In the genomic region with DNA sequence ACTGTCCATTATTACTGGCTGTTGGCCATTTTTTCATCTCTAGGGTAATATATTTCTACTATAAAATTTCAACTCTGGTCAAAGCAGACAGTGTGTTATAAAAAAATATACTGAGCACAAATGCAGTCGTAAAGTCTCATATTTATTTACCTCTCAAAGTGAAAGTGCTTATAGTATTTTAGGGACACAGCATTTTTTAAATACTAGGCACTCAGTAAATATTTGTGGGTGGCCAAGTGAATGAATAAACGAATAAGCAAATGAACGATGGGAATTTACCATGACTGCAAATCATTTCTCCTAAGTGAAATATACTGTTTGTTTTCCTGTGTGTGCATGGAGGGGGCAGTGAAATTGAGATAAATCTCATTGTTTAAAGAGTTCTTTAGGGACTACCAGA, we compare ENCODE assay signal across 17 cellular contexts.
DNase-seq lines count a peak whose midpoint lies in the region; FAIRE-seq and TF ChIP-seq lines count a peak whose summit lies in the region.
"Had no signal": no experiment of that assay in that cellular context is flagged by ENCODE, and none has a peak within 500 bp of the region (broad histone marks: within the 10 kb centered on the region; RNA-seq: fewer than 3 reads in every experiment).

No MANE protein-coding gene starts in this region.

- H3K4me3 Mint-ChIP-seq in nephron, result peak overlapping the region in 2 of 3 experiments; percentile 7 to 46
- H3K4me3 Mint-ChIP-seq: B cell; CD4-positive, alpha-beta T cell; H9; IgD-negative memory B cell had no signal

- POLR2A ChIA-PET in HEK293T (lab: Yijun Ruan, JAX), result no interaction called here

- H3K36me3 ChIP-seq in adipocyte (ENCODE audit: control insufficient read depth, insufficient read depth, low read length, severe bottlenecking), result no peaks in the 10 kb centered on the region

- no peaks in the 10 kb centered on the region for H3K9me3 Mint-ChIP-seq in nephron
- H3K9me3 Mint-ChIP-seq: IgD-negative memory B cell had no signal

- DNase-seq in GM19239 (ENCODE audit: insufficient read length, low spot score), result no peak
- peak; percentile 58 for DNase-seq in H4 (ENCODE audit: low spot score)
- no peak for DNase-seq in adipocyte (ENCODE audit: low read depth)
- no peak for DNase-seq in OCI-M1 (lab: John Stamatoyannopoulos, UW)
- DNase-seq in NCI-H748 (lab: John Stamatoyannopoulos, UW; ENCODE audit: unreplicated experiment), result no peak
- no peak for DNase-seq in HEK293T (ENCODE audit: extremely low spot score)
- no peak for DNase-seq in GM12892 (ENCODE audit: insufficient read length)
- DNase-seq: C1 segment of cervical spinal cord; Calu3; CD4-positive, alpha-beta T cell; DND-41; GDM1; H9 had no signal

- H3K4me1 Mint-ChIP-seq in nephron, result peaks cover 42% of the 10 kb centered on the region

- H3K27me3 Mint-ChIP-seq in nephron (ENCODE audit: low read depth), result no peaks in the 10 kb centered on the region
- H3K27me3 Mint-ChIP-seq: B cell; CD4-positive, alpha-beta T cell; IgD-negative memory B cell had no signal

- H3K4me3 ChIP-seq in adipocyte (ENCODE audit: low read length), result peak overlapping the region; percentile 26

- FAIRE-seq in GM19239 (lab: Jason Lieb, UNC), result peak; percentile 49
- FAIRE-seq in GM12892 (lab: Jason Lieb, UNC), result no peak
- FAIRE-seq: A204.1 had no signal

- peaks cover 12% of the 10 kb centered on the region for H3K4me1 ChIP-seq in adipocyte (ENCODE audit: control insufficient read depth, insufficient read depth, low read length)

- no peaks in the 10 kb centered on the region for H3K27me3 ChIP-seq in adipocyte (replicated peaks; ENCODE audit: control insufficient read depth, insufficient read depth, low read length)

- no peaks in the 10 kb centered on the region for H3K9me3 ChIP-seq in adipocyte (ENCODE audit: control insufficient read depth, low read length)

- TF ChIP-seq CTCF in nephron (IDR thresholded peaks at IDR 0.05; ENCODE audit: unreplicated experiment in 3 of 3), result no peak

- no peak overlapping the region for H3K9ac ChIP-seq in adipocyte (ENCODE audit: low read length)

- no peak for TF ChIP-seq POLR2A in GM12892 (IDR thresholded peaks at IDR 0.05; ENCODE audit: low read depth, low read length)

- peak overlapping the region; percentile 77 to 90 (median 86) for H3K27ac Mint-ChIP-seq in nephron
- H3K27ac Mint-ChIP-seq: B cell; CD4-positive, alpha-beta T cell; IgD-negative memory B cell had no signal

- CTCF ChIA-PET in HEK293T (lab: Yijun Ruan, JAX), result no interaction called here

- no peaks in the 10 kb centered on the region for H3K36me3 Mint-ChIP-seq in nephron (ENCODE audit: low read depth)

TF ChIP-seq in HEK293T, 16 proteins besides CTCF, POLR2A, EP300 and RAD21:
- TF ChIP-seq ZNF384 (IDR thresholded peaks at IDR 0.05) (no peak), HDGF (IDR thresholded peaks at IDR 0.05; ENCODE audit: borderline replicate concordance) (no peak), CTBP1 (IDR thresholded peaks at IDR 0.05; ENCODE audit: borderline replicate concordance) (no peak), FOXA1 (IDR thresholded peaks at IDR 0.05) (no peak)
